Comparison of ENCODE assay signal across 20 cellular contexts in the genomic region with DNA sequence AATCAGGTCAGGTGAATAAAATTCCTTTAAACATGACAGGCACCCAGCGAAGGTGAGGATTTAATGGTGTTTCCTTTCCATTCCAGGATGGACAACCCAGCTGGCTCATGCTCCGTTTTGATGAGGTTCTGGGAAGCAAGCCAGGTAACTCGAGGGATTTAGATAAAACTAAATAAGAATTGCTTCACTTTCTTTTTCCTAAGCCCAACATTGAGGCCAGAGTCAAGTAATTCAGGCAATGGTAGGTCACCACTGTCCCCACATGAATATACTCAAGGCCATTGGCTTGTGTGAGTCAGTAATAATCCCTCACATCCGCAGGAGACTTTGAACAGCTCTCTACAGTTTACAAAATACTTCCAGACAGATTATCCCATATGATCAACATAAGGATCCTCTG. TPM values are rescaled to one million over a fixed set of nuclear protein-coding genes. Genes with fewer than 3 reads are reported as not detected.
"Had no signal": no experiment of that assay in that cellular context is flagged by ENCODE, and none has a peak within 500 bp of the region (broad histone marks: within the 10 kb centered on the region; RNA-seq: fewer than 3 reads in every experiment).

No MANE protein-coding gene starts in this region.

- H3K27me3 ChIP-seq: sigmoid colon, spleen, upper lobe of right lung had no signal

- H3K4me1 ChIP-seq: sigmoid colon, spleen, upper lobe of right lung had no signal

- ATAC-seq: activated CD4-positive, alpha-beta T cell treated with anti-CD3 and anti-CD28 coated beads for 36 hours; activated naive CD4-positive, alpha-beta T cell treated with anti-CD3 and anti-CD28 coated beads, Interleukin-2, amount 50 U/mL, for 72 hours; left ventricle myocardium superior; naive thymus-derived CD4-positive, alpha-beta T cell; stimulated activated naive B cell treated with anti-CD40 and anti-IgM and Interleukin-4, amounts not matched to agents 10 μg/mL and 1 μg/mL and 100 μg/mL, for 72 hours; upper lobe of right lung had no signal

- DNase-seq: activated CD4-positive, alpha-beta memory T cell treated with anti-CD3 and anti-CD28 coated beads for 36 hours; activated CD4-positive, alpha-beta T cell treated with anti-CD3 and anti-CD28 coated beads for 36 hours; activated gamma-delta T cell treated with Interleukin-2 at 50 U/mL for 16 hours; activated T-cell treated with anti-CD3 and anti-CD28 coated beads for 4 hours; foreskin melanocyte; glutamatergic neuron; hypothalamus; left ventricle myocardium superior; mesenchymal stem cell; naive thymus-derived CD4-positive, alpha-beta T cell; sigmoid colon; spleen; stimulated activated naive B cell treated with anti-CD40 and anti-IgM and Interleukin-4, amounts not matched to agents 10 μg/mL and 1 μg/mL and 100 μg/mL, for 72 hours; SW 1271; T-helper 2 cell; upper lobe of right lung had no signal

- H3K9me3 ChIP-seq: sigmoid colon, spleen, upper lobe of right lung had no signal

- H3K4me3 ChIP-seq: coronary artery, sigmoid colon, spleen, upper lobe of right lung had no signal

- H3K27ac ChIP-seq: coronary artery, sigmoid colon, spleen, upper lobe of right lung had no signal

- H3K36me3 ChIP-seq: sigmoid colon, spleen, upper lobe of right lung had no signal

RNA-seq across cellular contexts. Expression of gene LRATD1, which starts 16.2 kb away (rescaled TPM):
- total RNA-seq: activated CD4-positive, alpha-beta memory T cell treated with anti-CD3 and anti-CD28 coated beads for 36 hours; activated CD4-positive, alpha-beta T cell treated with anti-CD3 and anti-CD28 coated beads for 36 hours; activated naive CD4-positive, alpha-beta T cell treated with anti-CD3 and anti-CD28 coated beads, Interleukin-2, amount 50 U/mL, for 72 hours; activated T-helper 1 cell treated with anti-CD3 and anti-CD28 coated beads, Interleukin-12 subunit alpha, Interleukin-12 subunit beta, Interleukin-2, Interleukin-4 antibody, amounts not matched to agents 30 ng/mL and 10 ng/mL and 1 ng/mL, durations not matched to agents 14 hours and 24 hours and 36 hours; naive thymus-derived CD4-positive, alpha-beta T cell; osteocyte had no signal
- polyA plus RNA-seq: naive thymus-derived CD4-positive, alpha-beta T cell had no signal
